Comparison of ENCODE assay signal across 22 cellular contexts in the genomic region with DNA sequence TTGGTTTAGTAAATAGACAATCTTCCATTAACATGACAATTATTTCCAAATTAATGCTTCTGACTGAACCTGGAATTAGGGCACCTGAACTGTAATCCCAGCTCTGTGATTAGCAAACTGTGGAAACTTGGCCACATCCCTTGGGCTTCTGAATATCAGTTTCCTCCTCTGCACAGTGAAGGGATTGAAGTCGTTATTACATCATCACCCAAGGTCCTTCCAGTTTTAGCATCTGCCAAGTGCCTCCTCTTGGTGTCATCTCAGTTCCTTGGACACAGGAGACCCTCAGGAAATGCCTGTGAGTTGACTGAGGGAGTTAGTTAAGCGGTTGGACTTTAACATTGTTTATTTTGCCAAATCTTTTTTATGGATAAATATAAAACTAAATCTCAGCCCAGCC.
DNase-seq lines count a peak whose midpoint lies in the region; ATAC-seq and TF ChIP-seq lines count a peak whose summit lies in the region.
"Had no signal": no experiment of that assay in that cellular context is flagged by ENCODE, and none has a peak within 500 bp of the region (broad histone marks: within the 10 kb centered on the region; RNA-seq: fewer than 3 reads in every experiment).

No MANE protein-coding gene starts in this region.

- peak; percentile 75 for ATAC-seq in Right ventricle myocardium superior (ENCODE audit: poor library complexity)
- peak in 7 of 8 donors; percentile 64 to 86 (median 77) for ATAC-seq in heart right ventricle
- ATAC-seq: activated CD8-positive, alpha-beta memory T cell treated with anti-CD3 and anti-CD28 coated beads, Interleukin-2, amount 10 ng/mL, durations not matched to agents 7 days and 5 days had no signal

- intact Hi-C loops in Right ventricle myocardium superior (cut with DNase I) (no loop called here), cardiac septum (cut with DNase I) (no loop called here), heart right ventricle (cut with DNase I) (loop anchor here in 1 of 10 donors (5.0 kb wide), 1 partner anchor 51 kb away; no protein-coding TSS in a partner anchor)

- H3K27me3 ChIP-seq in heart right ventricle: no peaks in the 10 kb centered on the region
- H3K27me3 ChIP-seq: thyroid gland had no signal

- 38 to 55% methylated on average over 2 of the region's 2 CpGs for WGBS in heart right ventricle, 2 donors

- peaks cover 0 to 40% (median 19%) of the 10 kb centered on the region in 9 donors for H3K4me1 ChIP-seq in heart right ventricle
- H3K4me1 ChIP-seq: thyroid gland had no signal

- H3K36me3 ChIP-seq in heart right ventricle: no peaks in the 10 kb centered on the region
- H3K36me3 ChIP-seq: neural progenitor cell, thyroid gland had no signal

- H3K9me3 ChIP-seq in heart right ventricle: peaks cover 0 to 7% (median 0%) of the 10 kb centered on the region in 11 donors
- H3K9me3 ChIP-seq: thyroid gland had no signal

- no peak overlapping the region for H3K4me3 ChIP-seq in heart right ventricle
- H3K4me3 ChIP-seq: neural progenitor cell, SK-N-MC, thyroid gland had no signal

- TF ChIP-seq CTCF in heart right ventricle (IDR thresholded peaks at IDR 0.05): no peak

- DNase-seq in Right ventricle myocardium superior (no peak), cardiac septum (ENCODE audit: low spot score) (no peak), SK-MEL-5 (ENCODE audit: low read depth, low spot score) (peak; percentile 64), heart right ventricle (peak in 1 of 2 donors; percentile 33), NCI-H82 treated with DMSO at 0.1 percent for 48 hours (lab: John Stamatoyannopoulos, UW; ENCODE audit: unreplicated experiment) (no peak), medulla oblongata (ENCODE audit: extremely low spot score) (no peak), activated gamma-delta T cell treated with Interleukin-2 at 50 U/mL for 16 hours (no peak), germinal center (ENCODE audit: low spot score) (no peak)
- DNase-seq: activated CD4-positive, CD25-positive, alpha-beta regulatory T cell treated with anti-CD3 and anti-CD28 coated beads, Interleukin-2, amount 50 U/mL, for 72 hours; activated CD8-positive, alpha-beta memory T cell treated with anti-CD3 and anti-CD28 coated beads, Interleukin-2, amount 10 ng/mL, durations not matched to agents 7 days and 5 days; amygdala; CD4-positive, CD25-positive, alpha-beta regulatory T cell; DMS53; effector memory CD4-positive, alpha-beta T cell; NCI-H1048; NCI-H2029; NCI-H510A treated with DMSO at 0.1 percent for 48 hours; stimulated activated naive CD4-positive, alpha-beta T cell; T-helper 9 cell had no signal

- H3K27ac ChIP-seq in heart right ventricle: no peak overlapping the region
- H3K27ac ChIP-seq: neural progenitor cell, SK-N-MC, thyroid gland had no signal

- in situ Hi-C loops in SK-MEL-5 (cut with HindIII; ENCODE audit: low pct_unique_long_range_greater_than_20kb, low sequenced_read_pairs): no loop called here
